Comparison of ENCODE assay signal across 26 cellular contexts in the genomic region with DNA sequence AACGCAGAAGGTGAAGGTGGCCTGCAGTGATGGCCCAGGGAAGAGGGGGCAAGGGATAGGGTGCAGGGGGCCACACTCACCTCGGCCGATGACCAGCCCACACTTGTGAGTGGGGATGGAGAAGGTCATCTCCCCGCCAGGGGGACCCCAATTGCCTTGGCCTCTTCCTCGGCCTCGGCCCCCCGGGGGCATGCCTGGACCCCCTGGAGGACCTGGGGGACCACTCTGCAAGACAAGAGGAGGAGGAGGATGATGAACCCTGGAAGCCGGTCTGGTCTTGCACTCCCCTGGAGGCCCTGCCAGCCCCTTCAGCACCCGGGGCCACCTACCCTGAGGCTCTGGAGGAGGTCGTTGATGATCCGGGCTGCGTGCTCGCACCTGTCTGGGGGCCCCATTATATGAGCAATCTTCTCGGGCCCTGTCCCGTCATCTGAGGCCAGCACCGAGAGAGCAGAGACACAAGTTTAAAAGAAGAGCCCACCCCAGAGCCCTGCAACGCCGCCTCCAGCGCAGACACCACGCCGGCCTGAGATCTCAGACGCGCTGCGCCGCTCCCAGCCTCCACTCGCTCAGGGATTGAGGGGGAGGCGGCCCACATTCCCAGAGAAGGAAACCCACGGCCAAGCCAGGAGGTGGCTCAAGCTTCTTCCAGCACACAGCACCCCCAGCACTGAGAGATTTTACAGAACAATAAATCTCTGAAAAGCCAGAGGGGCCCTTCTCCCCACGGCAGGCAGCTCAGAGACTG. TPM values are rescaled to one million over a fixed set of nuclear protein-coding genes. Genes with fewer than 3 reads are reported as not detected.
"Had no signal": no experiment of that assay in that cellular context is flagged by ENCODE, and none has a peak within 500 bp of the region (broad histone marks: within the 10 kb centered on the region; RNA-seq: fewer than 3 reads in every experiment).

No MANE protein-coding gene starts in this region.

- H3K4me3 ChIP-seq: left ventricle myocardium inferior, sigmoid colon, smooth muscle cell, testis had no signal

- H3K9me3 ChIP-seq: left ventricle myocardium inferior, sigmoid colon, testis had no signal

- H3K4me3 Mint-ChIP-seq: activated CD4-positive, alpha-beta T cell treated with anti-CD3 and anti-CD28 coated beads, Interleukin-2, amount 10 ng/mL, durations not matched to agents 24 days and 14 days; activated CD8-positive, alpha-beta T cell treated with anti-CD3 and anti-CD28 coated beads, Interleukin-2, amount 10 ng/mL, durations not matched to agents 7 days and 5 days; activated naive CD8-positive, alpha-beta T cell treated with anti-CD3 and anti-CD28 coated beads, Interleukin-2, amount 10 ng/mL, durations not matched to agents 7 days and 5 days; activated T-cell treated with anti-CD3 and anti-CD28 coated beads, Interleukin-2, amount 50 U/mL, for 24 hours; dendritic cell treated with granulocyte-macrophage colony-stimulating factor and Interleukin-4, amounts not matched to agents 40 ng/mL and 50 ng/mL, for 4 days; immature natural killer cell; naive thymus-derived CD4-positive, alpha-beta T cell; neural crest cell; stimulated activated naive B cell treated with anti-CD40 and anti-IgM and Interleukin-4, amounts not matched to agents 10 μg/mL and 1 μg/mL and 100 μg/mL, for 72 hours; T-helper 2 cell treated with Interferon-gamma antibody and Interleukin-4, amounts not matched to agents 5 μg/mL and 100 μg/mL, for 36 hours; type B pancreatic cell had no signal

- H3K27me3 ChIP-seq: sigmoid colon, testis had no signal

- H3K27ac Mint-ChIP-seq: activated CD4-positive, alpha-beta T cell treated with anti-CD3 and anti-CD28 coated beads, Interleukin-2, amount 10 ng/mL, durations not matched to agents 24 days and 14 days; activated CD8-positive, alpha-beta T cell treated with anti-CD3 and anti-CD28 coated beads, Interleukin-2, amount 10 ng/mL, durations not matched to agents 7 days and 5 days; activated naive CD8-positive, alpha-beta T cell treated with anti-CD3 and anti-CD28 coated beads, Interleukin-2, amount 10 ng/mL, durations not matched to agents 7 days and 5 days; activated T-cell treated with anti-CD3 and anti-CD28 coated beads, Interleukin-2, amount 50 U/mL, for 24 hours; activated T-helper 2 cell treated with anti-CD3 and anti-CD28 coated beads, Interferon-gamma antibody, Interleukin-2, Interleukin-4, amounts not matched to agents 10 μg/mL and 5 μg/mL and 100 μg/mL, durations not matched to agents 14 hours and 24 hours and 36 hours; dendritic cell treated with granulocyte-macrophage colony-stimulating factor and Interleukin-4, amounts not matched to agents 40 ng/mL and 50 ng/mL, for 4 days; immature natural killer cell; stimulated activated naive B cell treated with anti-CD40 and anti-IgM and Interleukin-4, amounts not matched to agents 10 μg/mL and 1 μg/mL and 100 μg/mL, for 72 hours; T-helper 2 cell treated with Interferon-gamma antibody and Interleukin-4, amounts not matched to agents 5 μg/mL and 100 μg/mL, for 36 hours; type B pancreatic cell had no signal

- H3K27me3 Mint-ChIP-seq: activated CD4-positive, alpha-beta T cell treated with anti-CD3 and anti-CD28 coated beads, Interleukin-2, amount 10 ng/mL, durations not matched to agents 24 days and 14 days; activated naive CD8-positive, alpha-beta T cell treated with anti-CD3 and anti-CD28 coated beads, Interleukin-2, amount 10 ng/mL, durations not matched to agents 7 days and 5 days; activated T-cell treated with anti-CD3 and anti-CD28 coated beads, Interleukin-2, amount 50 U/mL, for 24 hours; dendritic cell treated with granulocyte-macrophage colony-stimulating factor and Interleukin-4, amounts not matched to agents 40 ng/mL and 50 ng/mL, for 4 days; naive thymus-derived CD4-positive, alpha-beta T cell; stimulated activated naive B cell treated with anti-CD40 and anti-IgM and Interleukin-4, amounts not matched to agents 10 μg/mL and 1 μg/mL and 100 μg/mL, for 72 hours; type B pancreatic cell had no signal

- ATAC-seq: activated CD4-positive, CD25-positive, alpha-beta regulatory T cell treated with anti-CD3 and anti-CD28 coated beads, Interleukin-2, amount 50 U/mL, for 24 hours; activated CD8-positive, alpha-beta T cell treated with anti-CD3 and anti-CD28 coated beads, Interleukin-2, amount 10 ng/mL, durations not matched to agents 7 days and 5 days; naive thymus-derived CD4-positive, alpha-beta T cell; stimulated activated naive B cell treated with anti-CD40 and anti-IgM and Interleukin-4, amounts not matched to agents 10 μg/mL and 1 μg/mL and 100 μg/mL, for 72 hours had no signal

- H3K27ac ChIP-seq: left ventricle myocardium inferior, sigmoid colon, testis, VCaP had no signal

- DNase-seq: activated CD4-positive, alpha-beta T cell treated with anti-CD3 and anti-CD28 coated beads, Interleukin-2, amount 10 ng/mL, durations not matched to agents 24 days and 14 days; activated CD8-positive, alpha-beta T cell treated with anti-CD3 and anti-CD28 coated beads, Interleukin-2, amount 10 ng/mL, durations not matched to agents 7 days and 5 days; activated naive CD4-positive, alpha-beta T cell; activated naive CD8-positive, alpha-beta T cell treated with anti-CD3 and anti-CD28 coated beads, Interleukin-2, amount 10 ng/mL, durations not matched to agents 7 days and 5 days; activated T-cell treated with anti-CD3 and anti-CD28 coated beads, Interleukin-2, amount 50 U/mL, for 24 hours; amniotic stem cell; effector CD8-positive, alpha-beta T cell; erythroblast; immature natural killer cell; kidney glomerular epithelial cell; left ventricle myocardium inferior; naive thymus-derived CD4-positive, alpha-beta T cell; stimulated activated CD4-positive, alpha-beta T cell treated with anti-CD3 and anti-CD28 coated beads, Interleukin-15, amount 100 ng/mL, for 24 hours; stimulated activated naive B cell treated with anti-CD40 and anti-IgM and Interleukin-4, amounts not matched to agents 10 μg/mL and 1 μg/mL and 100 μg/mL, for 72 hours had no signal

RNA-seq across cellular contexts. Expression of a gene that starts 16.7 kb away (rescaled TPM):
- total RNA-seq: lung microvascular endothelial cell, omental fat pad, smooth muscle cell had no signal
